ENCODE assay signal across 8 cellular contexts in genomic region chr15:43518073-43518761, GRCh38.
A peak's percentile ranks its signal among the peaks of the same experiment; 100 is the strongest.
DNase-seq lines count a peak whose midpoint lies in the region; ATAC-seq and TF ChIP-seq lines count a peak whose summit lies in the region.

No MANE protein-coding gene starts in this region.

- peaks cover 13% of the 10 kb centered on the region for H3K4me1 ChIP-seq in iPS DF 6.9 (ENCODE audit: control insufficient read depth, insufficient read depth, low read length)

- DNase-seq in EH (ENCODE audit: low read depth) (peak; percentile 61), NCI-H2081 (lab: John Stamatoyannopoulos, UW) (peak; percentile 71 to 89), anterior cingulate cortex (lab: John Stamatoyannopoulos, UW) (peak in 57 of 58 donors; percentile 32 to 89 (median 80)), iPS DF 6.9 (ENCODE audit: low read depth, low spot score) (no peak), retinal pigment epithelial cell (ENCODE audit: low read depth) (no peak), NCI-H2029 treated with DMSO at 0.1 percent for 48 hours (lab: John Stamatoyannopoulos, UW) (no peak)

- TF ChIP-seq CTCF in retinal pigment epithelial cell (conservative IDR thresholded peaks at IDR 0.05; ENCODE audit: low read depth, low read length): no peak

- H3K27ac ChIP-seq in iPS DF 6.9 (ENCODE audit: low read length): no peak overlapping the region

- no peaks in the 10 kb centered on the region for H3K36me3 ChIP-seq in iPS DF 6.9 (ENCODE audit: control insufficient read depth, insufficient read depth, low read length)

- H3K9me3 ChIP-seq in iPS DF 6.9 (ENCODE audit: control insufficient read depth, insufficient read depth, low read length): no peaks in the 10 kb centered on the region

- WGBS in iPS DF 6.9 (ENCODE audit: insufficient coverage, insufficient read length): no CpG with 5 or more reads among the region's 18 CpGs

- ATAC-seq in GM19397 (IDR thresholded peaks at IDR 0.05; ENCODE audit: unreplicated experiment): no peak
- no peak for ATAC-seq in HG03520 (IDR thresholded peaks at IDR 0.05; ENCODE audit: unreplicated experiment)

- peaks cover 7% of the 10 kb centered on the region; the same call in 1 of the 2 replicates for H3K27me3 ChIP-seq in iPS DF 6.9 (ENCODE audit: control insufficient read depth, insufficient read depth, low read length)

- H3K4me3 ChIP-seq in iPS DF 6.9 (ENCODE audit: low read length) (peak overlapping the region; percentile 40; the same call in 1 of the 2 replicates), retinal pigment epithelial cell (ENCODE audit: low read length) (peak overlapping the region; percentile 58)

Comparison
In these comparisons a context has a peak if more than half of its experiments do, and no peak if none do; other contexts are left out.
1. DNase-seq: peak in EH (single experiment), NCI-H2081 (2 of 2) and anterior cingulate cortex (57 of 58); none in iPS DF 6.9 (single experiment), retinal pigment epithelial cell (single experiment) and NCI-H2029 treated with DMSO at 0.1 percent for 48 hours (single experiment).